In the genomic region with DNA sequence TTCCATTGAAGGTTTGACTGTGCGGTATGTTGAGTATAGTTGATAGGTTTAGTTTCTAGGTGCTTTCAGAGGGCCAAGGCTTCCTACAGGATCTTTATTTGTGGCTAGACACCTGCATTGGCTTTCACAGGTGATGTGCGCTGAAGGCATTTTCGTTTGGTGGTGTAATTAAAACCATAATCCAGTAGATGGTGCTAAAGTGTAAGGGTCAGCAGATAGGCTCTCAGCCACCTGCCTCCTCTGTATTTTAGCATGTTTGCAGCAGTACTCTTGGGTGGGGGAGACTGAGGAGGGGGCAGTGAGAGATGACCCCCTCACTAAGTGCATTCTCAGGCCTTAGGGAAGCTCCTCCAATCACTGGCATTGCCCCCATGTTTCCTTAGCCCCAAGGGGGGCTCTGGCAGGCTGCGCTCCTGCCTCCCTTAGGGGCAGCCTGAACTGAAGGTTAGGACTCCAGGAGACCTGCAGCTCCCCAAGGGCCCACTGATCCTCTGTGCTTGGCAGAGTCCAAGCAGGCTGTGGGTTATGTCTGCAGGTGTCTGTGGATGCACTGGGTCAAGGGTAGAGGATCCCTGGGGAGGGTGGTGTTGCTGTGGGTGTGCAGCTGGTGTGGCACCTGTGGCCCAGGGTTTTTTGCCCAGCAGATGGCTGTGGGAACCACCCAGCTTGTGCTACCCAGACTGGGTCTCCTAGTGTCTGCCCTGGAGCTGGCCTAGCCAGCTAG, we compare ENCODE assay signal across 9 cellular contexts. TPM values are rescaled to one million over a fixed set of nuclear protein-coding genes. Genes with fewer than 3 reads are reported as not detected.
DNase-seq lines count a peak whose midpoint lies in the region; ATAC-seq and TF ChIP-seq lines count a peak whose summit lies in the region.
"Had no signal": no experiment of that assay in that cellular context is flagged by ENCODE, and none has a peak within 500 bp of the region (broad histone marks: within the 10 kb centered on the region; RNA-seq: fewer than 3 reads in every experiment).

No MANE protein-coding gene starts in this region.

- H3K27me3 ChIP-seq in uterus: no peaks in the 10 kb centered on the region

- intact Hi-C loops in uterus (cut with DNase I; ENCODE audit: low total_unique reads): no loop called here

- no peaks in the 10 kb centered on the region for H3K36me3 ChIP-seq in uterus
- H3K36me3 ChIP-seq: thoracic aorta had no signal

- peak; percentile 85 for TF ChIP-seq CTCF in C4-2B (conservative IDR thresholded peaks at IDR 0.05)
- TF ChIP-seq CTCF in HFFc6 (IDR thresholded peaks at IDR 0.05): peak; percentile 77
- TF ChIP-seq CTCF in uterus (IDR thresholded peaks at IDR 0.05): no peak

- no peak overlapping the region for H3K4me3 Mint-ChIP-seq in HFFc6

- H3K9me3 ChIP-seq in uterus: no peaks in the 10 kb centered on the region
- H3K9me3 ChIP-seq: thoracic aorta had no signal

- DNase-seq in HFFc6: no peak
- DNase-seq in SK-MEL-5 (ENCODE audit: low read depth, low spot score): peak; percentile 57
- DNase-seq in hepatic stellate cell (ENCODE audit: low spot score): peak; percentile 23
- DNase-seq in NCI-H1417 treated with DMSO at 0.1 percent for 48 hours (lab: John Stamatoyannopoulos, UW): no peak
- DNase-seq in central memory CD4-positive, alpha-beta T cell: no peak
- DNase-seq in uterus: no peak

- peak overlapping the region; percentile 11; the same call in 1 of the 2 replicates for H3K27ac Mint-ChIP-seq in HFFc6

- H3K27ac ChIP-seq in C4-2B: no peak overlapping the region
- H3K27ac ChIP-seq in uterus: no peak overlapping the region
- H3K27ac ChIP-seq: thoracic aorta had no signal

- TF ChIP-seq POLR2A in uterus (IDR thresholded peaks at IDR 0.05): no peak

- no peak overlapping the region for H3K4me3 ChIP-seq in uterus
- H3K4me3 ChIP-seq: thoracic aorta had no signal

- H3K4me1 ChIP-seq in uterus: no peaks in the 10 kb centered on the region

- peaks cover 5% of the 10 kb centered on the region for H3K27me3 Mint-ChIP-seq in HFFc6 (ENCODE audit: insufficient read depth)

- H3K9me3 Mint-ChIP-seq in HFFc6: peaks cover 5% of the 10 kb centered on the region

- in situ Hi-C loops in SK-MEL-5 (cut with HindIII; ENCODE audit: low pct_unique_long_range_greater_than_20kb, low sequenced_read_pairs): no loop called here

- H3K4me1 Mint-ChIP-seq in HFFc6 (ENCODE audit: low read depth): peaks cover 12% of the 10 kb centered on the region; the same call in 1 of the 2 replicates

- no peaks in the 10 kb centered on the region for H3K36me3 Mint-ChIP-seq in HFFc6 (ENCODE audit: low read depth)

- no peak for ATAC-seq in GM19023 (IDR thresholded peaks at IDR 0.05; ENCODE audit: unreplicated experiment)

RNA-seq across cellular contexts. Expression of a gene that starts 23.4 kb away (rescaled TPM):
- 1 to 10 TPM; 3.4 to 4.3 (median 3.8) TPM for total RNA-seq in HFFc6 (2021; fragmentation: NEBNext Ultra II Directional; extraction: Animal tissue kit (Norgen Biotek cat#: 25700))
- total RNA-seq in SK-MEL-5 (2014; rRNA removed; shearing (Covaris generic)): 3.4 and 4.1 TPM in 2 replicates
- polyA plus RNA-seq in SK-MEL-5 (2015; cell fraction: cytosol; rRNA removed): 4.5 and 4.7 TPM in 2 replicates
- polyA plus RNA-seq in SK-MEL-5 (2015; cell fraction: nucleus; rRNA removed): 21.1 and 24.0 TPM in 2 replicates
- total RNA-seq in uterus: 10 to 100 TPM in 2 of 4 donors, 1 to 10 TPM in 1, under 1 TPM in 1; 0.59 to 10.9 (median 6.3) TPM

RNA-seq across cellular contexts. Expression of a gene that starts 33.2 kb away (rescaled TPM):
- total RNA-seq in HFFc6 (2021; fragmentation: NEBNext Ultra II Directional; extraction: Animal tissue kit (Norgen Biotek cat#: 25700)): not detected
- total RNA-seq in SK-MEL-5 (2014; rRNA removed; shearing (Covaris generic)): not detected in 2 replicates
- not detected in 2 replicates for polyA plus RNA-seq in SK-MEL-5 (2015; cell fraction: cytosol; rRNA removed)
- not detected in 2 replicates for polyA plus RNA-seq in SK-MEL-5 (2015; cell fraction: nucleus; rRNA removed)
- total RNA-seq in uterus: under 1 TPM in 1 of 4 donors, not detected in 3; 0.21 TPM
- total RNA-seq: thoracic aorta had no signal

Comparison
In these comparisons a context has a peak if more than half of its experiments do, and no peak if none do; other contexts are left out.
1. CTCF ChIP-seq: peak in C4-2B (single experiment) and HFFc6 (single experiment); none in uterus (0 of 4).
2. DNase-seq: peak in SK-MEL-5 (single experiment) and hepatic stellate cell (single experiment); none in HFFc6 (single experiment), NCI-H1417 treated with DMSO at 0.1 percent for 48 hours (single experiment), central memory CD4-positive, alpha-beta T cell (single experiment) and uterus (0 of 2).